In genomic region chr12:51334774-51335173, GRCh38 we compare ENCODE assay signal across 35 cellular contexts. TPM values are rescaled to one million over a fixed set of nuclear protein-coding genes. Genes with fewer than 3 reads are reported as not detected.
DNase-seq lines count a peak whose midpoint lies in the region; ATAC-seq, FAIRE-seq and TF ChIP-seq lines count a peak whose summit lies in the region.
"Had no signal": no experiment of that assay in that cellular context is flagged by ENCODE, and none has a peak within 500 bp of the region (broad histone marks: within the 10 kb centered on the region; RNA-seq: fewer than 3 reads in every experiment).

No MANE protein-coding gene starts in this region.

- H3K4me1 Mint-ChIP-seq in activated naive CD4-positive, alpha-beta T cell treated with anti-CD3 and anti-CD28 coated beads, Interleukin-2, amount 50 U/mL, for 24 hours: peaks cover 28% of the 10 kb centered on the region

- peak overlapping the region; percentile 23 for H3K27ac Mint-ChIP-seq in activated naive CD4-positive, alpha-beta T cell treated with anti-CD3 and anti-CD28 coated beads, Interleukin-2, amount 50 U/mL, for 24 hours
- H3K27ac Mint-ChIP-seq: activated naive CD4-positive, alpha-beta T cell treated with anti-CD3 and anti-CD28 coated beads for 36 hours; H9; stimulated activated memory B cell treated with anti-CD40 and anti-IgM and Interleukin-4, amounts not matched to agents 10 μg/mL and 1 μg/mL and 100 μg/mL, for 72 hours; type B pancreatic cell had no signal

- H3K4me3 Mint-ChIP-seq in activated naive CD4-positive, alpha-beta T cell treated with anti-CD3 and anti-CD28 coated beads, Interleukin-2, amount 50 U/mL, for 24 hours: no peak overlapping the region
- H3K4me3 Mint-ChIP-seq: activated naive CD4-positive, alpha-beta T cell treated with anti-CD3 and anti-CD28 coated beads for 36 hours; CD8-positive, alpha-beta memory T cell; H9; stimulated activated memory B cell treated with anti-CD40 and anti-IgM and Interleukin-4, amounts not matched to agents 10 μg/mL and 1 μg/mL and 100 μg/mL, for 72 hours; T-helper 17 cell; type B pancreatic cell had no signal

- DNase-seq in activated naive CD4-positive, alpha-beta T cell (lab: John Stamatoyannopoulos, UW): no peak
- peak; percentile 56 for DNase-seq in bronchial epithelial cell (ENCODE audit: low read depth)
- DNase-seq in left colon: no peak
- DNase-seq in GM03348 (ENCODE audit: low spot score): no peak
- DNase-seq in D721Med (ENCODE audit: insufficient read length, low spot score): no peak
- no peak for DNase-seq in NCI-H2196 (lab: John Stamatoyannopoulos, UW; ENCODE audit: unreplicated experiment)
- no peak for DNase-seq in DMS53 treated with DMSO at 0.1 percent for 48 hours (lab: John Stamatoyannopoulos, UW; ENCODE audit: unreplicated experiment)
- DNase-seq: activated CD4-positive, alpha-beta T cell treated with anti-CD3 and anti-CD28 coated beads, Interleukin-2, amount 50 U/mL, for 48 hours; activated naive CD4-positive, alpha-beta T cell treated with anti-CD3 and anti-CD28 coated beads for 36 hours; activated T-cell treated with anti-CD3 and anti-CD28 coated beads, Interleukin-2, amount 50 U/mL, for 48 hours; CD8-positive, alpha-beta memory T cell; effector memory CD4-positive, alpha-beta T cell; H9; head of caudate nucleus; Karpas-422; kidney; naive B cell; NCI-H1092; NCI-H1694; NCI-H446; NCI-H774; Peyer's patch; SHP77; substantia nigra; T-helper 17 cell had no signal

- no peaks in the 10 kb centered on the region for H3K27me3 ChIP-seq in bronchial epithelial cell (ENCODE audit: control insufficient read depth, insufficient read depth, low read length)
- H3K27me3 ChIP-seq: foreskin keratinocyte, Peyer's patch had no signal

- H3K36me3 Mint-ChIP-seq in activated naive CD4-positive, alpha-beta T cell treated with anti-CD3 and anti-CD28 coated beads, Interleukin-2, amount 50 U/mL, for 24 hours: no peaks in the 10 kb centered on the region
- H3K36me3 Mint-ChIP-seq: CD8-positive, alpha-beta memory T cell; naive B cell; stimulated activated memory B cell treated with anti-CD40 and anti-IgM and Interleukin-4, amounts not matched to agents 10 μg/mL and 1 μg/mL and 100 μg/mL, for 72 hours; type B pancreatic cell had no signal

- TF ChIP-seq CTCF in bronchial epithelial cell (IDR thresholded peaks at IDR 0.05; ENCODE audit: insufficient read depth, low read length, severe bottlenecking) (no peak), D721Med (IDR thresholded peaks at IDR 0.05; ENCODE audit: insufficient read depth, missing control alignments) (no peak)

- FAIRE-seq in bronchial epithelial cell (lab: Jason Lieb, UNC) (no peak), D721Med (lab: Jason Lieb, UNC) (no peak)
- FAIRE-seq: colon, HepG2, kidney had no signal

- no peaks in the 10 kb centered on the region for H3K36me3 ChIP-seq in bronchial epithelial cell (ENCODE audit: control insufficient read depth, insufficient read depth, low read length)
- H3K36me3 ChIP-seq: Peyer's patch had no signal

- H3K9me3 Mint-ChIP-seq in activated naive CD4-positive, alpha-beta T cell treated with anti-CD3 and anti-CD28 coated beads, Interleukin-2, amount 50 U/mL, for 24 hours: no peaks in the 10 kb centered on the region
- H3K9me3 Mint-ChIP-seq: activated naive CD4-positive, alpha-beta T cell treated with anti-CD3 and anti-CD28 coated beads for 36 hours; CD8-positive, alpha-beta memory T cell; H9; naive B cell; stimulated activated memory B cell treated with anti-CD40 and anti-IgM and Interleukin-4, amounts not matched to agents 10 μg/mL and 1 μg/mL and 100 μg/mL, for 72 hours; type B pancreatic cell had no signal

- no peaks in the 10 kb centered on the region for H3K27me3 Mint-ChIP-seq in activated naive CD4-positive, alpha-beta T cell treated with anti-CD3 and anti-CD28 coated beads, Interleukin-2, amount 50 U/mL, for 24 hours
- H3K27me3 Mint-ChIP-seq: CD8-positive, alpha-beta memory T cell; stimulated activated memory B cell treated with anti-CD40 and anti-IgM and Interleukin-4, amounts not matched to agents 10 μg/mL and 1 μg/mL and 100 μg/mL, for 72 hours; type B pancreatic cell had no signal

- intact Hi-C loops in left colon (cut with DNase I, micrococcal nuclease): no loop called here

- peak; percentile 80 for ATAC-seq in left colon
- ATAC-seq: foreskin keratinocyte; HepG2; stimulated activated memory B cell treated with anti-CD40 and anti-IgM and Interleukin-4, amounts not matched to agents 10 μg/mL and 1 μg/mL and 100 μg/mL, for 72 hours; T-helper 17 cell had no signal

- no peak overlapping the region for H3K4me3 ChIP-seq in bronchial epithelial cell (ENCODE audit: low read depth, low read length)
- H3K4me3 ChIP-seq: Peyer's patch had no signal

RNA-seq across cellular contexts. Expression of gene BIN2, which starts 10.8 kb away (rescaled TPM):
- total RNA-seq in bronchial epithelial cell: under 0.01 TPM in 1 of 2 replicates, not detected in the other
- total RNA-seq in left colon: 1 to 10 TPM; 6.3 to 8.0 TPM
- total RNA-seq: A172, epithelial cell of proximal tubule, foreskin keratinocyte, H9, HepG2 had no signal

RNA-seq across cellular contexts. Expression of gene CELA1, which starts 11.7 kb away (rescaled TPM):
- total RNA-seq in bronchial epithelial cell: not detected in 2 replicates
- not detected for total RNA-seq in left colon
- total RNA-seq: A172; CD8-positive, alpha-beta memory T cell; epithelial cell of proximal tubule; foreskin keratinocyte; H9; HepG2; kidney; lower leg skin; omental fat pad; Peyer's patch had no signal

RNA-seq across cellular contexts. Expression of gene GALNT6, which starts 56.4 kb away (rescaled TPM):
- total RNA-seq in bronchial epithelial cell (14.0 and 39.2 TPM in 2 replicates), left colon (10 to 100 TPM; 31.4 to 41.0 TPM)
